ENCODE assay signal across 8 cellular contexts in genomic region chr1:67500413-67500959, GRCh38.
A peak's percentile ranks its signal among the peaks of the same experiment; 100 is the strongest.
DNase-seq lines count a peak whose midpoint lies in the region; ATAC-seq and TF ChIP-seq lines count a peak whose summit lies in the region.

No MANE protein-coding gene starts in this region.

- intact Hi-C loops in left ventricle myocardium inferior (cut with micrococcal nuclease) = loop anchor here (5.0 to 10.0 kb wide), 2 partner anchors 153 to 266 kb away; no protein-coding TSS in a partner anchor

- peaks cover 6% of the 10 kb centered on the region for H3K4me1 ChIP-seq in left ventricle myocardium inferior

- peaks cover 4 to 6% (median 5%) of the 10 kb centered on the region in 3 donors for H3K4me1 Mint-ChIP-seq in T-cell
- H3K4me1 Mint-ChIP-seq in activated naive CD8-positive, alpha-beta T cell treated with anti-CD3 and anti-CD28 coated beads, Interleukin-2, amount 50 U/mL, for 24 hours = peaks cover 12% of the 10 kb centered on the region

- peaks cover 16% of the 10 kb centered on the region for H3K27me3 ChIP-seq in left ventricle myocardium inferior (ENCODE audit: low read depth)

- ATAC-seq in HG02885 (IDR thresholded peaks at IDR 0.05; ENCODE audit: poor library complexity, unreplicated experiment) = peak; percentile 99
- ATAC-seq in T-cell (replicated peaks in 1 of 4) = peak; percentile 97 to 99 (median 98)
- peak; percentile 98 for ATAC-seq in activated naive CD8-positive, alpha-beta T cell treated with anti-CD3 and anti-CD28 coated beads, Interleukin-2, amount 50 U/mL, for 24 hours

- POLR2A ChIA-PET in T-cell (lab: Charles Lee) = interaction anchor here in 1 of 2 donors (0.5 kb wide), 1 partner anchor 501 kb away, joined by 3 read pairs; no protein-coding TSS in a partner anchor

- no peaks in the 10 kb centered on the region for H3K36me3 Mint-ChIP-seq in T-cell
- H3K36me3 Mint-ChIP-seq in activated naive CD8-positive, alpha-beta T cell treated with anti-CD3 and anti-CD28 coated beads, Interleukin-2, amount 50 U/mL, for 24 hours (ENCODE audit: low read depth) = no peaks in the 10 kb centered on the region

- no peak overlapping the region for H3K27ac ChIP-seq in left ventricle myocardium inferior (replicated peaks)

- H3K27ac Mint-ChIP-seq in T-cell = no peak overlapping the region
- no peak overlapping the region for H3K27ac Mint-ChIP-seq in activated naive CD8-positive, alpha-beta T cell treated with anti-CD3 and anti-CD28 coated beads, Interleukin-2, amount 50 U/mL, for 24 hours

- CTCF ChIA-PET in T-cell (lab: Charles Lee) = interaction anchor here (0.6 to 3.7 kb wide), 33 partner anchors 9 to 774 kb away, joined by 3 to 49 read pairs (median 4); no protein-coding TSS in a partner anchor

- H3K36me3 ChIP-seq in left ventricle myocardium inferior = no peaks in the 10 kb centered on the region

- no peak overlapping the region for H3K4me3 Mint-ChIP-seq in T-cell
- H3K4me3 Mint-ChIP-seq in activated naive CD8-positive, alpha-beta T cell treated with anti-CD3 and anti-CD28 coated beads, Interleukin-2, amount 50 U/mL, for 24 hours = no peak overlapping the region

- TF ChIP-seq CTCF in left ventricle myocardium inferior (IDR thresholded peaks at IDR 0.05; ENCODE audit: borderline replicate concordance) = peak; percentile 99

- H3K9me3 ChIP-seq in left ventricle myocardium inferior (replicated peaks) = no peaks in the 10 kb centered on the region

- H3K9me3 Mint-ChIP-seq in T-cell = no peaks in the 10 kb centered on the region
- no peaks in the 10 kb centered on the region for H3K9me3 Mint-ChIP-seq in activated naive CD8-positive, alpha-beta T cell treated with anti-CD3 and anti-CD28 coated beads, Interleukin-2, amount 50 U/mL, for 24 hours

- peaks cover 4 to 9% of the 10 kb centered on the region in 2 donors for H3K27me3 Mint-ChIP-seq in T-cell
- H3K27me3 Mint-ChIP-seq in activated naive CD8-positive, alpha-beta T cell treated with anti-CD3 and anti-CD28 coated beads, Interleukin-2, amount 50 U/mL, for 24 hours = peaks cover 6% of the 10 kb centered on the region

- DNase-seq in SIG-M5 treated with dmso at 0.1 percent for 504 hours (lab: John Stamatoyannopoulos, UW; ENCODE audit: unreplicated experiment) (peak; percentile 56), SIG-M5 (lab: John Stamatoyannopoulos, UW) (no peak), NCI-H1436 treated with DMSO at 0.1 percent for 48 hours (lab: John Stamatoyannopoulos, UW) (peak; percentile 62), T-cell (peak; percentile 67 to 85 (median 80)), left ventricle myocardium inferior (peak; percentile 81), renal cortical epithelial cell (ENCODE audit: low read depth) (peak; percentile 72)
- DNase-seq in activated naive CD8-positive, alpha-beta T cell treated with anti-CD3 and anti-CD28 coated beads, Interleukin-2, amount 50 U/mL, for 24 hours = peak; percentile 88

- no peak overlapping the region for H3K4me3 ChIP-seq in left ventricle myocardium inferior
